In the genomic region with DNA sequence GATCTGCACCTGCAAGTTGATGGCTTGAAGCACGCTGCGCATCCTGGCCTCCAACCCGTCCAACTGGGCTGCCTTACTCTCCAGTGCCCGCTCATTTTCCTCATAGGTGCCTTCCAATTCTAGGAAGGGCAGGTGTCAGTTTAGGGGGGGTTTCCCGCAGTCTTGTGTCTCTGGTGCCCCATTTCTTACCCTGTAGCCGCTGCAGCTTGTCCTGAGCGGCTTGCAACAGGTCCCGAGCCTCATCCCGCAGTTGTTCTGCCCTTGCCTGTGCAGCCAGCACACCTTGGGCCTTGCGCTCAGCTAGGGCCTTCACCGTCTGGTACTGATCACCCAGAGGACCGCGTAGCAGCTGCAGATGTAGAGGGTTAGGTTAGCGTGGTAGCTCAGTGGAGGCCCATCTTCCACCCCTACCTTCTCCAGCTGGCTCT, we compare ENCODE assay signal across 8 cellular contexts. TPM values are rescaled to one million over a fixed set of nuclear protein-coding genes. Genes with fewer than 3 reads are reported as not detected.
DNase-seq lines count a peak whose midpoint lies in the region; ATAC-seq and TF ChIP-seq lines count a peak whose summit lies in the region.

No MANE protein-coding gene starts in this region.

- H3K4me2 ChIP-seq in DND-41 (ENCODE audit: insufficient read depth, low read length) (peak overlapping the region; percentile 97), PC-9 (peak overlapping the region; percentile 99; the same call in 1 of the 2 replicates)

- 76% methylated on average over 14 of the region's 14 CpGs for WGBS in prostate gland

- H3K27me3 Mint-ChIP-seq in endothelial cell (ENCODE audit: unreplicated experiment) = peaks cover 5% of the 10 kb centered on the region

- peaks cover 28% of the 10 kb centered on the region for H3K36me3 Mint-ChIP-seq in endothelial cell (ENCODE audit: low read depth, unreplicated experiment)

- H3K27ac ChIP-seq in DND-41 (ENCODE audit: low read length) = peak overlapping the region; percentile 69
- H3K27ac ChIP-seq in PC-9 = peak overlapping the region; percentile 76
- H3K27ac ChIP-seq in prostate gland = peak overlapping the region; percentile 91 to 95

- intact Hi-C loops in PC-9 (cut with micrococcal nuclease; ENCODE audit: unreplicated experiment) = no loop called here
- intact Hi-C loops in prostate gland (cut with DNase I) = loop anchor here (2.0 kb wide), 1 partner anchor 16 kb away; the partner anchor contains the start of gene QARS1

- TF ChIP-seq POLR2A in prostate gland (IDR thresholded peaks at IDR 0.05) = no peak

- POLR2A ChIA-PET in PC-9 (lab: Charles Lee; ENCODE audit: unreplicated experiment) = interaction anchor here (0.5 to 0.9 kb wide), 10 partner anchors 10 to 1265 kb away, joined by 3 to 6 read pairs (median 4); partner anchors contain the start of gene LAMB2

- ATAC-seq in DND-41 (ENCODE audit: insufficient read depth, low read depth) (no peak), HG02759 (IDR thresholded peaks at IDR 0.05; ENCODE audit: unreplicated experiment) (no peak), GM18517 (IDR thresholded peaks at IDR 0.05; ENCODE audit: unreplicated experiment) (no peak), HG02852 (IDR thresholded peaks at IDR 0.05; ENCODE audit: unreplicated experiment) (no peak)

- H3K9me2 ChIP-seq in PC-9 (ENCODE audit: insufficient read depth) = no peaks in the 10 kb centered on the region

- H3K9ac ChIP-seq in DND-41 (ENCODE audit: low read depth, low read length) = peak overlapping the region; percentile 99

- H3K4me3 ChIP-seq in DND-41 (ENCODE audit: low read depth in 1 of 2, low read length in 2 of 2) (peak overlapping the region in 1 of 2 experiments; percentile 100; a peak in 2 of 4 replicates), PC-9 (no peak overlapping the region; the same call in 1 of the 2 replicates), prostate gland (peak overlapping the region; percentile 92 to 100)

- peak overlapping the region; percentile 76 for H2AFZ ChIP-seq in DND-41 (ENCODE audit: low read depth, low read length)
- H2AFZ ChIP-seq in PC-9 = no peak overlapping the region

- BruUV-seq in PC-9 (replicated peaks; lab: Mats Ljungman, UMichigan) = no TSS peak

- peaks cover 43% of the 10 kb centered on the region for H3K36me3 ChIP-seq in DND-41 (ENCODE audit: insufficient read depth, low read length)
- H3K36me3 ChIP-seq in PC-9 (ENCODE audit: low read depth) = peaks cover 11% of the 10 kb centered on the region; the same call in 1 of the 2 replicates
- H3K36me3 ChIP-seq in prostate gland = peaks cover 28 to 39% of the 10 kb centered on the region in 2 donors

- no peaks in the 10 kb centered on the region for H3K9me3 ChIP-seq in DND-41 (ENCODE audit: insufficient read depth, low read length, severe bottlenecking)
- no peaks in the 10 kb centered on the region for H3K9me3 ChIP-seq in PC-9 (ENCODE audit: insufficient read depth, low read depth)
- H3K9me3 ChIP-seq in prostate gland = no peaks in the 10 kb centered on the region

- peak; percentile 22 for DNase-seq in DND-41
- no peak for DNase-seq in PC-9
- DNase-seq in endothelial cell (ENCODE audit: low spot score) = no peak
- DNase-seq in prostate gland (ENCODE audit: low spot score) = no peak
- no peak for DNase-seq in NK-92 treated with Interleukin-12 subunit alpha and Interleukin-12 subunit beta, amount 100 ng/mL, for 24 hours (lab: John Stamatoyannopoulos, UW)

- CTCF ChIA-PET in PC-9 (lab: Charles Lee) = interaction anchor here (0.6 to 0.9 kb wide), 2 partner anchors 27 to 437 kb away, joined by 3 to 4 read pairs; partner anchors contain the start of gene QRICH1

- TF ChIP-seq CTCF in DND-41 (IDR thresholded peaks at IDR 0.05; ENCODE audit: borderline replicate concordance, extremely low read depth, low read length, poor library complexity, severe bottlenecking) = no peak
- no peak for TF ChIP-seq CTCF in PC-9 (conservative IDR thresholded peaks at IDR 0.05)
- no peak for TF ChIP-seq CTCF in endothelial cell (IDR thresholded peaks at IDR 0.05; ENCODE audit: unreplicated experiment)
- no peak for TF ChIP-seq CTCF in prostate gland (IDR thresholded peaks at IDR 0.05)

- H3K4me1 ChIP-seq in DND-41 (ENCODE audit: insufficient read depth, low read length) (peaks cover 23% of the 10 kb centered on the region), PC-9 (replicated peaks; ENCODE audit: insufficient read depth) (peaks cover 10% of the 10 kb centered on the region), prostate gland (replicated peaks) (peaks cover 6% of the 10 kb centered on the region)

- H3K27me3 ChIP-seq in DND-41 (ENCODE audit: insufficient read depth, low read length, poor library complexity) = no peaks in the 10 kb centered on the region
- no peaks in the 10 kb centered on the region for H3K27me3 ChIP-seq in PC-9 (ENCODE audit: insufficient read depth, low read depth)
- no peaks in the 10 kb centered on the region for H3K27me3 ChIP-seq in prostate gland (replicated peaks; ENCODE audit: insufficient read depth)

- H3K4me3 Mint-ChIP-seq in endothelial cell (ENCODE audit: unreplicated experiment) = peak overlapping the region; percentile 83

- H3K27ac Mint-ChIP-seq in endothelial cell (ENCODE audit: unreplicated experiment) = no peak overlapping the region

- H4K20me1 ChIP-seq in DND-41 (ENCODE audit: insufficient read depth, low read length) (peaks cover 6% of the 10 kb centered on the region; the same call in 1 of the 2 replicates), PC-9 (ENCODE audit: insufficient read depth) (no peaks in the 10 kb centered on the region)

- H3F3A ChIP-seq in PC-9 (ENCODE audit: insufficient read depth, low read depth) = peaks cover 29% of the 10 kb centered on the region

- no peaks in the 10 kb centered on the region for H3K9me3 Mint-ChIP-seq in endothelial cell (ENCODE audit: unreplicated experiment)

- H3K4me1 Mint-ChIP-seq in endothelial cell (ENCODE audit: unreplicated experiment) = peaks cover 5% of the 10 kb centered on the region

- H3K79me2 ChIP-seq in DND-41 (ENCODE audit: insufficient read depth, low read length) = peaks cover 19% of the 10 kb centered on the region
- H3K79me2 ChIP-seq in PC-9 (ENCODE audit: low read depth) = peaks cover 26% of the 10 kb centered on the region

RNA-seq across cellular contexts. Expression of gene USP19, which starts 0.6 kb away (rescaled TPM):
- 72.1 TPM in 2 replicates for total RNA-seq in PC-9 (2021)
- 38.8 TPM for total RNA-seq in endothelial cell (ENCODE audit: unreplicated experiment)
- 10 to 100 TPM; 62.7 to 98.2 TPM for total RNA-seq in prostate gland

RNA-seq across cellular contexts. Expression of gene LAMB2, which starts 11.6 kb away (rescaled TPM):
- total RNA-seq in PC-9 (2021) (230 and 238 TPM in 2 replicates), endothelial cell (ENCODE audit: unreplicated experiment) (259 TPM), prostate gland (100 to 1,000 TPM; 432 to 667 TPM)

RNA-seq across cellular contexts. Expression of gene QARS1, which starts 16.7 kb away (rescaled TPM):
- total RNA-seq in PC-9 (2021) (334 and 337 TPM in 2 replicates), endothelial cell (ENCODE audit: unreplicated experiment) (416 TPM), prostate gland (100 to 1,000 TPM; 254 to 315 TPM)

RNA-seq across cellular contexts. Expression of gene QRICH1, which starts 27.4 kb away (rescaled TPM):
- total RNA-seq in PC-9 (2021) = 84.8 and 87.5 TPM in 2 replicates
- total RNA-seq in endothelial cell (ENCODE audit: unreplicated experiment) = 136 TPM
- 100 to 1,000 TPM in 1 of 2 donors, 10 to 100 TPM in 1; 60.1 to 132 TPM for total RNA-seq in prostate gland

RNA-seq across cellular contexts. Expression of gene CCDC71, which starts 44.9 kb away (rescaled TPM):
- total RNA-seq in PC-9 (2021) = 17.8 and 24.0 TPM in 2 replicates
- total RNA-seq in endothelial cell (ENCODE audit: unreplicated experiment) = 24.8 TPM
- total RNA-seq in prostate gland = 10 to 100 TPM; 44.2 to 47.0 TPM
